ENCODE assay signal across 8 cellular contexts in the genomic region with DNA sequence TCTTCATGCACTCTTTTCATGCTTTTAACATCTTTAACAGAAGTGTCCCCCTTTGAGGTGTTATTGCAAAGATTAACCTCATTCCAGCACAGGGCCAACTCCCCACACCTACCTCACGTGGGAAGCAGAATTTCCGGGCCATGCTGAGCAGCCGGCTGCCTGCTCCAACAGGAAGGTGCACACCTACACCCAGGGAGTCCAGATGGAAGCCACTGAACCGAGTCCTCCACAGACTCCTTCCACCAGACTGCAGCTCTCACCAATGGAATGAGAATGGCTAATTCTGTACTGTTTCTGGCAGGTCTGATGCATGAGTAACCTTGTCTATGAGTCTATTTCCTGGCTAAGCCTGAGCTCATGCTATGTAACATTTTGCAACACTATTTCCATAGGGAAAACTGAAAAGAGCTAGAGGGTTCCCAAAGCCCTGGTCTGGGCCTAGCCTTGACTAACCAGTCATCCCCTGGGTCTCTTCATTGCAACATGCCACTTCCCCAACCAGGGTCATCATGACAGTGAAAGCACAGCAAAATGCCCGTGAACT. TPM values are rescaled to one million over a fixed set of nuclear protein-coding genes. Genes with fewer than 3 reads are reported as not detected.
DNase-seq lines count a peak whose midpoint lies in the region; ATAC-seq, FAIRE-seq and TF ChIP-seq lines count a peak whose summit lies in the region.

No MANE protein-coding gene starts in this region.

- H3K79me2 ChIP-seq in K562 (ENCODE audit: control insufficient read depth, insufficient read depth, low read length), result no peaks in the 10 kb centered on the region

- peak; percentile 71 for ATAC-seq in Right ventricle myocardium inferior
- ATAC-seq in K562, result peak; percentile 11; the same call in 2 of the 3 replicates

- peak overlapping the region; percentile 2; the same call in 1 of the 2 replicates for H3K4me2 ChIP-seq in K562 (ENCODE audit: insufficient read depth, low read length)

- TF ChIP-seq RAD21 in K562 (CRISPR knock-in tag; conservative IDR thresholded peaks at IDR 0.05 in 1 of 2, IDR thresholded peaks at IDR 0.05 in 1 of 2), result no peak

- in situ Hi-C loops in K562 (cut with MboI), result no loop called here

- no peak for TF ChIP-seq CTCF in K562 (IDR thresholded peaks at IDR 0.05 in 2 of 3, conservative IDR thresholded peaks at IDR 0.05 in 1 of 3; ENCODE audit: insufficient read depth in 2 of 3, low read depth in 1 of 3, low read length in 3 of 3)
- no peak for TF ChIP-seq CTCF in vagina (IDR thresholded peaks at IDR 0.05)
- TF ChIP-seq CTCF in D721Med (IDR thresholded peaks at IDR 0.05; ENCODE audit: insufficient read depth, missing control alignments), result no peak
- TF ChIP-seq CTCF in ovary (IDR thresholded peaks at IDR 0.05), result no peak

- WGBS in K562 (ENCODE audit: insufficient coverage, low coverage, missing lambda C conversion rate), result 51% methylated on average over 4 of the region's 5 CpGs
- 59 to 71% (median 64%) methylated on average over 5 of the region's 5 CpGs for WGBS in ovary, 3 donors

- H3K36me3 ChIP-seq in K562 (ENCODE audit: control insufficient read depth, insufficient read depth, low read length), result peaks cover 49% of the 10 kb centered on the region
- peaks cover 0 to 46% of the 10 kb centered on the region in 2 donors for H3K36me3 ChIP-seq in vagina
- H3K36me3 ChIP-seq in ovary, result no peaks in the 10 kb centered on the region

- peak overlapping the region; percentile 18 to 56; a peak in 2 of 4 replicates for H3K9ac ChIP-seq in K562 (ENCODE audit: insufficient read depth in 1 of 2, low read depth in 2 of 2, low read length in 2 of 2)

- no peaks in the 10 kb centered on the region for H4K20me1 ChIP-seq in K562 (replicated peaks; ENCODE audit: control insufficient read depth, insufficient read depth, low read length)

- POLR2A ChIA-PET in K562 (lab: Yijun Ruan, JAX), result no interaction called here

- no TSS peak for BruUV-seq in K562 (replicated peaks; lab: Mats Ljungman, UMichigan)

- TF ChIP-seq POLR2A in K562 (conservative IDR thresholded peaks at IDR 0.05) (no peak), vagina (IDR thresholded peaks at IDR 0.05) (no peak), ovary (IDR thresholded peaks at IDR 0.05) (no peak)

- H3K27me3 ChIP-seq in K562 (ENCODE audit: control insufficient read depth in 2 of 2, insufficient read depth in 2 of 2, low read length in 2 of 2) (no peaks in the 10 kb centered on the region), vagina (no peaks in the 10 kb centered on the region), ovary (no peaks in the 10 kb centered on the region)

- H3K4me3 ChIP-seq in K562 (no peak overlapping the region), vagina (no peak overlapping the region), ovary (no peak overlapping the region)

- no peak for TF ChIP-seq EP300 in K562 (IDR thresholded peaks at IDR 0.05; ENCODE audit: low read length)
- TF ChIP-seq EP300 in ovary (IDR thresholded peaks at IDR 0.05), result no peak

- DNase-seq in Right ventricle myocardium inferior (ENCODE audit: missing footprints), result no peak
- no peak for DNase-seq in cardiac septum (ENCODE audit: low spot score)
- no peak for DNase-seq in K562 (ENCODE audit: extremely low read depth in 1 of 4, low spot score in 3 of 4)
- DNase-seq in kidney tubule cell (ENCODE audit: low spot score), result peak; percentile 98
- DNase-seq in vagina (ENCODE audit: extremely low spot score in 2 of 2), result no peak
- no peak for DNase-seq in D721Med (ENCODE audit: insufficient read length, low spot score)
- no peak for DNase-seq in foreskin melanocyte
- DNase-seq in ovary, result no peak

- no peaks in the 10 kb centered on the region for H3K9me3 ChIP-seq in K562 (replicated peaks; ENCODE audit: control insufficient read depth, insufficient read depth, low read depth, low read length)
- H3K9me3 ChIP-seq in vagina, result no peaks in the 10 kb centered on the region
- no peaks in the 10 kb centered on the region for H3K9me3 ChIP-seq in ovary

- peak overlapping the region; percentile 81 for H3K27ac ChIP-seq in K562 (ENCODE audit: extremely low read depth, low read depth, low read length)
- H3K27ac ChIP-seq in vagina, result peak overlapping the region; percentile 59
- H3K27ac ChIP-seq in ovary, result no peak overlapping the region

- FAIRE-seq in K562 (lab: Jason Lieb, UNC) (no peak), D721Med (lab: Jason Lieb, UNC) (no peak)

- no peak overlapping the region for H2AFZ ChIP-seq in K562 (ENCODE audit: low read depth, low read length)

- peaks cover 4% of the 10 kb centered on the region for H3K9me1 ChIP-seq in K562 (ENCODE audit: control insufficient read depth, insufficient read depth, low read length)

- CTCF ChIA-PET in K562 (lab: Yijun Ruan, JAX; ENCODE audit: low intra/inter-chr PET ratio), result no interaction called here

- intact Hi-C loops in Right ventricle myocardium inferior (cut with DNase I) (loop anchor here (10.0 kb wide), 1 partner anchor 95 kb away; no protein-coding TSS in a partner anchor), cardiac septum (cut with DNase I) (no loop called here), K562 (cut with micrococcal nuclease) (loop anchor here (5.0 kb wide), 1 partner anchor 68 kb away; no protein-coding TSS in a partner anchor), vagina (cut with DNase I) (no loop called here), ovary (cut with DNase I) (no loop called here)

- H3K4me1 ChIP-seq in K562 (replicated peaks in 1 of 2; ENCODE audit: control insufficient read depth in 2 of 2, insufficient read depth in 2 of 2, low read length in 2 of 2) (peaks cover 30 to 33% of the 10 kb centered on the region in 2 experiments), vagina (peaks cover 22% of the 10 kb centered on the region), ovary (ENCODE audit: insufficient read depth) (peaks cover 9% of the 10 kb centered on the region)

RNA-seq across cellular contexts. Expression of a gene that starts 11.0 kb away (rescaled TPM):
- total RNA-seq in Right ventricle myocardium inferior, result 0.51 TPM
- 0.62 TPM for total RNA-seq in cardiac septum
- total RNA-seq in K562 (2011; cell fraction: chromatin; rRNA removed; ENCODE audit: low replicate concordance), result 6.9 and 19.3 TPM in 2 replicates
- 14.7 and 17.0 TPM in 2 replicates for total RNA-seq in K562 (2011; cell fraction: nucleolus; rRNA removed)
- 9.9 and 10.2 TPM in 2 replicates for total RNA-seq in K562 (2011; cell fraction: nucleoplasm; rRNA removed)
- total RNA-seq in K562 (2014; rRNA removed), result 4.1 and 5.8 TPM in 2 replicates
- total RNA-seq in K562 (2014; rRNA removed; fragmentation: Illumina TruSeq; extraction: Trizol), result 2.5 and 3.7 TPM in 2 replicates
- 1.0 and 1.1 TPM in 2 replicates for total RNA-seq in K562 (2015; rRNA removed; fragmentation: Illumina TruSeq; extraction: Trizol)
- 6.5 and 6.7 TPM in 2 replicates for total RNA-seq in K562 (2021)
- polyA plus RNA-seq in K562 (2011; rRNA removed), result 2.5 and 3.1 TPM in 2 replicates
- 2.4 and 5.0 TPM in 2 replicates for polyA plus RNA-seq in K562 (2011; cell fraction: cytosol; rRNA removed)
- 7.7 and 15.1 TPM in 2 replicates for polyA plus RNA-seq in K562 (2011; cell fraction: nucleus; rRNA removed)
- polyA plus RNA-seq in K562 (2012), result 2.7 and 20.8 TPM in 2 replicates
- 5.2 and 5.4 TPM in 2 replicates for polyA plus RNA-seq in K562 (2014; fragmentation: Illumina TruSeq; extraction: Trizol)
- 1 to 10 TPM in 1 of 2 experiments, under 1 TPM in 1; 0.55 to 1.1 TPM for polyA plus RNA-seq in K562 (2014; fragmentation: Nextera tagmentation; extraction: Ambion mirVana)
- 7.1 and 8.2 TPM in 2 replicates for polyA plus RNA-seq in K562 (2014; rRNA removed)
- polyA minus RNA-seq in K562 (2011; rRNA and poly(A)+ RNA removed), result 0.18 and 0.35 TPM in 2 replicates
- 1.0 TPM in 1 of 2 replicates, not detected in the other for polyA minus RNA-seq in K562 (2011; cell fraction: cytosol; rRNA and poly(A)+ RNA removed)
- polyA minus RNA-seq in K562 (2011; cell fraction: nucleus; rRNA and poly(A)+ RNA removed), result 1.9 and 3.0 TPM in 2 replicates
- total RNA-seq in vagina, result not detected
- under 1 TPM in 4 of 7 donors, not detected in 3; 0.20 to 0.69 (median 0.34) TPM for total RNA-seq in ovary
- under 1 TPM in 1 of 2 donors, not detected in 1; 0.19 TPM for polyA plus RNA-seq in ovary

RNA-seq across cellular contexts. Expression of a gene that starts 31.3 kb away (rescaled TPM):
- total RNA-seq in Right ventricle myocardium inferior, result 20.6 TPM
- 14.3 TPM for total RNA-seq in cardiac septum
- total RNA-seq in K562 (2011; cell fraction: chromatin; rRNA removed; ENCODE audit: low replicate concordance), result 0.21 TPM in 1 of 2 replicates, not detected in the other
- total RNA-seq in K562 (2011; cell fraction: nucleolus; rRNA removed), result 0.53 and 0.67 TPM in 2 replicates
- total RNA-seq in K562 (2011; cell fraction: nucleoplasm; rRNA removed), result 0.07 TPM in 1 of 2 replicates, not detected in the other
- total RNA-seq in K562 (2014; rRNA removed), result not detected in 2 replicates
- total RNA-seq in K562 (2014; rRNA removed; fragmentation: Illumina TruSeq; extraction: Trizol), result not detected in 2 replicates
- total RNA-seq in K562 (2015; rRNA removed; fragmentation: Illumina TruSeq; extraction: Trizol), result not detected in 2 replicates
- 0.04 TPM in 1 of 2 replicates, not detected in the other for total RNA-seq in K562 (2021)
- 0.03 TPM in 1 of 2 replicates, not detected in the other for polyA plus RNA-seq in K562 (2011; rRNA removed)
- polyA plus RNA-seq in K562 (2011; cell fraction: cytosol; rRNA removed), result 0.09 TPM in 1 of 2 replicates, not detected in the other
- 0.07 and 0.09 TPM in 2 replicates for polyA plus RNA-seq in K562 (2011; cell fraction: nucleus; rRNA removed)
- 0.03 and 0.06 TPM in 2 replicates for polyA plus RNA-seq in K562 (2012)
- polyA plus RNA-seq in K562 (2014; fragmentation: Illumina TruSeq; extraction: Trizol), result not detected in 2 replicates
- polyA plus RNA-seq in K562 (2014; fragmentation: Nextera tagmentation; extraction: Ambion mirVana), result not detected
- not detected in 2 replicates for polyA plus RNA-seq in K562 (2014; rRNA removed)
- not detected in 2 replicates for polyA minus RNA-seq in K562 (2011; rRNA and poly(A)+ RNA removed)
- polyA minus RNA-seq in K562 (2011; cell fraction: cytosol; rRNA and poly(A)+ RNA removed), result not detected in 2 replicates
- polyA minus RNA-seq in K562 (2011; cell fraction: nucleus; rRNA and poly(A)+ RNA removed), result 0.11 and 0.13 TPM in 2 replicates
- 0.25 TPM for total RNA-seq in vagina
- under 1 TPM in 6 of 7 donors, not detected in 1; 0.08 to 0.74 (median 0.26) TPM for total RNA-seq in ovary
- polyA plus RNA-seq in ovary, result under 1 TPM; 0.20 to 0.24 TPM

RNA-seq across cellular contexts. Expression of a gene that starts 33.7 kb away (rescaled TPM):
- total RNA-seq in Right ventricle myocardium inferior, result 26.2 TPM
- total RNA-seq in cardiac septum, result 29.5 TPM
- total RNA-seq in K562 (2011; cell fraction: chromatin; rRNA removed; ENCODE audit: low replicate concordance), result 68.1 and 109 TPM in 2 replicates
- 43.0 and 45.2 TPM in 2 replicates for total RNA-seq in K562 (2011; cell fraction: nucleolus; rRNA removed)
- total RNA-seq in K562 (2011; cell fraction: nucleoplasm; rRNA removed), result 64.3 and 84.1 TPM in 2 replicates
- total RNA-seq in K562 (2014; rRNA removed), result 20.6 and 25.5 TPM in 2 replicates
- 19.4 and 20.7 TPM in 2 replicates for total RNA-seq in K562 (2014; rRNA removed; fragmentation: Illumina TruSeq; extraction: Trizol)
- total RNA-seq in K562 (2015; rRNA removed; fragmentation: Illumina TruSeq; extraction: Trizol), result 17.8 and 18.8 TPM in 2 replicates
- total RNA-seq in K562 (2021), result 29.4 and 31.8 TPM in 2 replicates
- polyA plus RNA-seq in K562 (2011; rRNA removed), result 25.1 and 31.7 TPM in 2 replicates
- polyA plus RNA-seq in K562 (2011; cell fraction: cytosol; rRNA removed), result 17.5 and 18.4 TPM in 2 replicates
- 63.8 and 66.9 TPM in 2 replicates for polyA plus RNA-seq in K562 (2011; cell fraction: nucleus; rRNA removed)
- polyA plus RNA-seq in K562 (2012), result 23.4 and 24.4 TPM in 2 replicates
- polyA plus RNA-seq in K562 (2014; fragmentation: Illumina TruSeq; extraction: Trizol), result 24.8 and 25.0 TPM in 2 replicates
- 1 to 10 TPM; 3.1 to 5.6 TPM for polyA plus RNA-seq in K562 (2014; fragmentation: Nextera tagmentation; extraction: Ambion mirVana)
- polyA plus RNA-seq in K562 (2014; rRNA removed), result 43.9 and 46.7 TPM in 2 replicates
- polyA minus RNA-seq in K562 (2011; rRNA and poly(A)+ RNA removed), result 25.0 and 25.6 TPM in 2 replicates
- 11.1 and 12.0 TPM in 2 replicates for polyA minus RNA-seq in K562 (2011; cell fraction: cytosol; rRNA and poly(A)+ RNA removed)
- polyA minus RNA-seq in K562 (2011; cell fraction: nucleus; rRNA and poly(A)+ RNA removed), result 19.9 and 24.2 TPM in 2 replicates
- total RNA-seq in vagina, result 62.6 TPM
- total RNA-seq in ovary, result 10 to 100 TPM; 28.4 to 54.9 (median 38.9) TPM
- polyA plus RNA-seq in ovary, result 10 to 100 TPM; 28.5 to 49.5 TPM

Comparison
In these comparisons a context has a peak if more than half of its experiments do, and no peak if none do; other contexts are left out.
1. intact Hi-C loops: an anchor here in Right ventricle myocardium inferior (10.0 kb wide) and K562 (5.0 kb wide); none called in cardiac septum, vagina and ovary.
2. H3K27ac ChIP-seq: peak in K562 (single experiment) and vagina (single experiment); none in ovary (0 of 2).